ENCODE assay signal across 8 cellular contexts in the genomic region with DNA sequence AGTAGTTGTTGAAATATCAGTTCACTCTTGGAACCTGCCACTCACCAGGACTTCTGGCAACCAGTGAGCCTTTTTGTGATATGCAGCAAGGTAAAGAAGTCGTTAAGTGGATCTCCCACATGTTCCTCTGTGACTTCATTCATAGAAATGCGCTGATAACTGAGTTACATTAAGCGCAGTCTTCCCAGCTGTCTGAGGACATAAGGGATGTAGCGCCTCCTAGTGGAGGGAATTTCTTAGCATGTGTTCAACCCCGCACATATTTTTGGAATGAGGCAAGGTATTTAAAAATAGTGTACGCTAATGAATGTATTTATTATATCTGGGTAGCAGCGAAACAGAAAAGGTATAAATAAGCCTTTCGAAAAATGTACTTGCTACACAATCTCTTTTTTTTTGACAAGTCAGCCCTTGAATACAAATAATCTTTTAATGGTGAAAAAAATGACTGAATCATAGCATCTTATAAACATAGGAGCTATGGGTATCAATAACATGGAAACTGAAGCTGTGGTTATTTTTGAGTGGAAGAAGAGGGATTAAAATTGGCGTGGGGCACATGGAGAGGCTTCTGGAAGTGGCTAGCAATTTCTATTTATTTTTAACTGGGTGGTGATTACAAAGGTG. TPM values are rescaled to one million over a fixed set of nuclear protein-coding genes. Genes with fewer than 3 reads are reported as not detected.
DNase-seq lines count a peak whose midpoint lies in the region; ATAC-seq and TF ChIP-seq lines count a peak whose summit lies in the region.

No MANE protein-coding gene starts in this region.

- H3K27me3 ChIP-seq in ectodermal cell (ENCODE audit: control insufficient read depth, insufficient read depth, low read length, poor library complexity, severe bottlenecking) = no peaks in the 10 kb centered on the region
- no peaks in the 10 kb centered on the region for H3K27me3 ChIP-seq in lung (ENCODE audit: control insufficient read depth, insufficient read depth)
- H3K27me3 ChIP-seq in tibial artery = no peaks in the 10 kb centered on the region

- no peaks in the 10 kb centered on the region for H3K9me3 ChIP-seq in ectodermal cell (ENCODE audit: control insufficient read depth, low read length)
- no peaks in the 10 kb centered on the region for H3K9me3 ChIP-seq in lung (ENCODE audit: control insufficient read depth in 2 of 2, insufficient read depth in 1 of 2, low read length in 1 of 2)
- no peaks in the 10 kb centered on the region for H3K9me3 ChIP-seq in tibial artery

- no peaks in the 10 kb centered on the region for H3K36me3 Mint-ChIP-seq in HFFc6 (ENCODE audit: low read depth)

- H3K4me3 ChIP-seq in ectodermal cell (ENCODE audit: insufficient read depth, low read depth, low read length) (no peak overlapping the region), lung (no peak overlapping the region), tibial artery (no peak overlapping the region)

- H3K4me3 Mint-ChIP-seq in HFFc6 = peak overlapping the region; percentile 77; the same call in 1 of the 2 replicates

- intact Hi-C loops in tibial artery (cut with DNase I; ENCODE audit: low total_unique reads) = no loop called here

- TF ChIP-seq CTCF in HFFc6 (IDR thresholded peaks at IDR 0.05) (peak; percentile 99), lung (IDR thresholded peaks at IDR 0.05; ENCODE audit: control extremely low read depth, extremely low read depth) (peak; percentile 57), tibial artery (IDR thresholded peaks at IDR 0.05) (peak; percentile 80 to 91)

- peak overlapping the region; percentile 47 for H3K27ac ChIP-seq in ectodermal cell (ENCODE audit: insufficient read depth, low read depth, low read length, poor library complexity, severe bottlenecking)
- peak overlapping the region; percentile 24 to 91 for H3K27ac ChIP-seq in lung (ENCODE audit: low read depth in 1 of 2, low read length in 1 of 2)
- peak overlapping the region in 1 of 2 donors; percentile 27 for H3K27ac ChIP-seq in tibial artery

- peak; percentile 9 for DNase-seq in NK-92 treated with Interleukin-12 subunit alpha and Interleukin-12 subunit beta, amount 100 ng/mL, for 24 hours (lab: John Stamatoyannopoulos, UW)
- DNase-seq in NK-92 (lab: John Stamatoyannopoulos, UW; ENCODE audit: unreplicated experiment) (no peak), HFFc6 (peak; percentile 94), NCI-H146 (lab: John Stamatoyannopoulos, UW) (peak; percentile 45), lung (ENCODE audit: low spot score) (peak; percentile 75), tibial artery (peak; percentile 72 to 78)

- no peaks in the 10 kb centered on the region for H3K36me3 ChIP-seq in ectodermal cell (ENCODE audit: control insufficient read depth, insufficient read depth, low read length)
- no peaks in the 10 kb centered on the region for H3K36me3 ChIP-seq in lung (ENCODE audit: control insufficient read depth in 2 of 2, insufficient read depth in 2 of 2, low read length in 2 of 2)
- no peaks in the 10 kb centered on the region for H3K36me3 ChIP-seq in tibial artery

- peaks cover 18% of the 10 kb centered on the region for H3K4me1 Mint-ChIP-seq in HFFc6 (ENCODE audit: low read depth)

- peak; percentile 65 for ATAC-seq in SK-N-SH treated with all-trans-retinoic acid at 6 μM for 48 hours
- ATAC-seq in lung (ENCODE audit: insufficient read depth, low FRiP score) = peak; percentile 71

- H3K9me3 Mint-ChIP-seq in HFFc6 = no peaks in the 10 kb centered on the region

- 10 to 13% methylated on average over 7 to 9 of the region's 9 CpGs for WGBS in ectodermal cell, 2 experiments
- WGBS in lung, 2 donors = 5% methylated on average over 9 of the region's 9 CpGs

- H3K27ac Mint-ChIP-seq in HFFc6 = no peak overlapping the region; the same call in 1 of the 2 replicates

- peaks cover 6% of the 10 kb centered on the region for H3K4me1 ChIP-seq in ectodermal cell (ENCODE audit: control insufficient read depth, insufficient read depth, low read length)
- H3K4me1 ChIP-seq in lung (ENCODE audit: control insufficient read depth in 2 of 2, insufficient read depth in 2 of 2, low read length in 2 of 2) = peaks cover 0 to 21% of the 10 kb centered on the region in 2 donors
- peaks cover 0 to 37% (median 22%) of the 10 kb centered on the region in 4 donors for H3K4me1 ChIP-seq in tibial artery

- H3K27me3 Mint-ChIP-seq in HFFc6 (ENCODE audit: insufficient read depth) = no peaks in the 10 kb centered on the region

TF ChIP-seq in SK-N-SH treated with all-trans-retinoic acid at 6 μM for 48 hours, 23 proteins besides CTCF, POLR2A, EP300 and RAD21:
- TF ChIP-seq, protein P1, sequence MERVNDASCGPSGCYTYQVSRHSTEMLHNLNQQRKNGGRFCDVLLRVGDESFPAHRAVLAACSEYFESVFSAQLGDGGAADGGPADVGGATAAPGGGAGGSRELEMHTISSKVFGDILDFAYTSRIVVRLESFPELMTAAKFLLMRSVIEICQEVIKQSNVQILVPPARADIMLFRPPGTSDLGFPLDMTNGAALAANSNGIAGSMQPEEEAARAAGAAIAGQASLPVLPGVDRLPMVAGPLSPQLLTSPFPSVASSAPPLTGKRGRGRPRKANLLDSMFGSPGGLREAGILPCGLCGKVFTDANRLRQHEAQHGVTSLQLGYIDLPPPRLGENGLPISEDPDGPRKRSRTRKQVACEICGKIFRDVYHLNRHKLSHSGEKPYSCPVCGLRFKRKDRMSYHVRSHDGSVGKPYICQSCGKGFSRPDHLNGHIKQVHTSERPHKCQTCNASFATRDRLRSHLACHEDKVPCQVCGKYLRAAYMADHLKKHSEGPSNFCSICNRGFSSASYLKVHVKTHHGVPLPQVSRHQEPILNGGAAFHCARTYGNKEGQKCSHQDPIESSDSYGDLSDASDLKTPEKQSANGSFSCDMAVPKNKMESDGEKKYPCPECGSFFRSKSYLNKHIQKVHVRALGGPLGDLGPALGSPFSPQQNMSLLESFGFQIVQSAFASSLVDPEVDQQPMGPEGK (CRISPR knock-in tag; IDR thresholded peaks at IDR 0.05; ENCODE audit: borderline replicate concordance) = 0 out of 2 replicates have a peak, but pooled peaks have one; percentile 52
- TF ChIP-seq ISL1 (CRISPR knock-in tag; IDR thresholded peaks at IDR 0.05) = peak; percentile 68
- no peak for TF ChIP-seq PPARA (CRISPR knock-in tag; IDR thresholded peaks at IDR 0.05; ENCODE audit: borderline replicate concordance)
- TF ChIP-seq, protein P2, sequence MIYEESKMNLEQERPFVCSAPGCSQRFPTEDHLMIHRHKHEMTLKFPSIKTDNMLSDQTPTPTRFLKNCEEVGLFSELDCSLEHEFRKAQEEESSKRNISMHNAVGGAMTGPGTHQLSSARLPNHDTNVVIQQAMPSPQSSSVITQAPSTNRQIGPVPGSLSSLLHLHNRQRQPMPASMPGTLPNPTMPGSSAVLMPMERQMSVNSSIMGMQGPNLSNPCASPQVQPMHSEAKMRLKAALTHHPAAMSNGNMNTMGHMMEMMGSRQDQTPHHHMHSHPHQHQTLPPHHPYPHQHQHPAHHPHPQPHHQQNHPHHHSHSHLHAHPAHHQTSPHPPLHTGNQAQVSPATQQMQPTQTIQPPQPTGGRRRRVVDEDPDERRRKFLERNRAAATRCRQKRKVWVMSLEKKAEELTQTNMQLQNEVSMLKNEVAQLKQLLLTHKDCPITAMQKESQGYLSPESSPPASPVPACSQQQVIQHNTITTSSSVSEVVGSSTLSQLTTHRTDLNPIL (CRISPR knock-in tag; IDR thresholded peaks at IDR 0.05; ENCODE audit: low read depth) = peak; percentile 87
TF ChIP-seq in SK-N-SH treated with all-trans-retinoic acid at 6 μM for 48 hours: peak in this region for 3.

RNA-seq across cellular contexts. Expression of a gene that starts 38.0 kb away (rescaled TPM):
- total RNA-seq in HFFc6 (2021; fragmentation: NEBNext Ultra II Directional; extraction: Animal tissue kit (Norgen Biotek cat#: 25700)) = 10 to 100 TPM; 20.1 to 35.1 (median 22.7) TPM
- 22.3 TPM for polyA plus RNA-seq in ectodermal cell (2013, experiment 1 of 4)
- polyA plus RNA-seq in ectodermal cell (2013, experiment 2 of 4) = 17.0 TPM
- polyA plus RNA-seq in ectodermal cell (2013, experiment 3 of 4) = 13.1 TPM
- polyA plus RNA-seq in ectodermal cell (2013, experiment 4 of 4) = 14.1 TPM
- 10 to 100 TPM; 15.1 to 37.7 TPM for total RNA-seq in lung
- 1 to 10 TPM in 1 of 2 donors, under 1 TPM in 1; 0.51 to 4.4 TPM for polyA plus RNA-seq in lung
